Comparison of ENCODE assay signal across 1 cellular context in genomic region chr3:119161240-119161639, GRCh38.
TF ChIP-seq lines count a peak whose summit lies in the region.

No MANE protein-coding gene starts in this region.

TF ChIP-seq in IMR-90, 13 proteins besides CTCF, POLR2A, EP300 and RAD21 (continued from another document):
- TF ChIP-seq ELK1 (IDR thresholded peaks at IDR 0.05; ENCODE audit: borderline replicate concordance, low read depth, low read length): no peak
- TF ChIP-seq FOS (IDR thresholded peaks at IDR 0.05; ENCODE audit: low read depth, low read length): no peak
- TF ChIP-seq MAFK (IDR thresholded peaks at IDR 0.05; ENCODE audit: low read depth, low read length): no peak
